In the genomic region with DNA sequence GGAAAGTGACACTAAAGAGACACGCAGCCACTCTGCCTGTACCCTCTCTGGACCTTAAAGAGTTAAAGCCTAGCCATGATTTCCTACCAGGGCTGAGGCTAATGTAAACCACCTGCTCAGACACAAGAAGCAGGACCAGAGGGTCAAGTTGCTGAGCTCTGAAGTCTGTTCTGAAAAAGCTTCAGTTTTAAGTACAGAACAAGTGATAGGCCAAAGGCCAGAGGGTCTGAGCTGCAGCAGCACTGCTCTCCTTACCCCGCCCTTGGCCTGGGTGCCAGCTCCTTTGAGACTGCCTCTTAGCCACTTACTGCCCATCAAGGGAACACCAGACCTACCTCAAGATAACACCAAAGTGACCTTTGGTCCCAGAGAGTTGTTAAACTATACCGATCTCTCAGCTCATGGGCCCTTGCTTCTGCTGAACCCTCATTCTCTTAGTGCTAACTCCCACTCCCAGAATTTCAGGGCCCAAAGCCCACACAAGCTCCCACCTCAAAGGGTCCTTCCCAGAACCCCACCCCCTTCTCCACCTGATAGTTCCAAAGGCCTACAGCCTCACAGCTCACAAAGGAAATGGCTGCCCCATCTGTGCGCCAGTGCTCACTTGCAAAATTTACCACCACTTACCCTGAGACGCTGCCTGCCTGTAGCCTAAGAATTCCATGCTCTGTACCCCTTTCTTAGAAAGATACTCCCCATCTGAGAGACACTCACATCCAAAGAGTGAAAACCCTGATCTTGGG, we compare ENCODE assay signal across 7 cellular contexts. TPM values are rescaled to one million over a fixed set of nuclear protein-coding genes. Genes with fewer than 3 reads are reported as not detected.
DNase-seq lines count a peak whose midpoint lies in the region; ATAC-seq, FAIRE-seq and TF ChIP-seq lines count a peak whose summit lies in the region.

No MANE protein-coding gene starts in this region.

- intact Hi-C loops in kidney (cut with DNase I): no loop called here

- TF ChIP-seq CTCF in kidney (IDR thresholded peaks at IDR 0.05; ENCODE audit: borderline replicate concordance, extremely low read depth, insufficient read depth): no peak

- H3K27ac ChIP-seq in angular gyrus (ENCODE audit: low read depth, low read length) (peak overlapping the region; percentile 98), kidney (ENCODE audit: low read depth in 2 of 2, low read length in 2 of 2) (peak overlapping the region; percentile 92 to 98), substantia nigra (ENCODE audit: low read depth, low read length, poor library complexity, severe bottlenecking) (peak overlapping the region; percentile 99)

- no peak for FAIRE-seq in kidney (lab: Jason Lieb, UNC)

- peaks cover 43 to 50% of the 10 kb centered on the region in 2 donors for H3K4me1 ChIP-seq in kidney (ENCODE audit: control insufficient read depth in 1 of 2, insufficient read depth in 1 of 2, low read depth in 1 of 2, low read length in 2 of 2)

- DNase-seq in HT-29 (ENCODE audit: low spot score) (peak; percentile 59), kidney (no peak), substantia nigra (lab: John Stamatoyannopoulos, UW) (peak in 10 of 49 donors; percentile 16 to 58 (median 28)), T-helper 2 cell (no peak), middle frontal gyrus (ENCODE audit: extremely low spot score, low spot score) (no peak)

- no peaks in the 10 kb centered on the region for H3K9me3 ChIP-seq in kidney (ENCODE audit: control insufficient read depth in 1 of 2, low read length in 2 of 2)

- peak overlapping the region; percentile 82 to 89 for H3K9ac ChIP-seq in kidney (ENCODE audit: low read length in 2 of 2)

- no peak for ATAC-seq in HG02763 (IDR thresholded peaks at IDR 0.05; ENCODE audit: unreplicated experiment)

- H3K4me3 ChIP-seq in kidney (ENCODE audit: low read length in 2 of 2): peak overlapping the region; percentile 64 to 74

- H3K36me3 ChIP-seq in kidney (ENCODE audit: control insufficient read depth in 1 of 2, insufficient read depth in 2 of 2, low read length in 2 of 2): peaks cover 3 to 4% of the 10 kb centered on the region in 2 donors

RNA-seq across cellular contexts. Expression of a gene that starts 40.6 kb away (rescaled TPM):
- 3.4 and 5.8 TPM in 2 replicates for total RNA-seq in HT-29 (2014; rRNA removed; shearing (Covaris generic))
- 19.5 TPM for total RNA-seq in kidney
- polyA plus RNA-seq in kidney (ENCODE audit: insufficient read depth, low read depth, low replicate concordance): 21.1 TPM

RNA-seq across cellular contexts. Expression of a gene that starts 41.1 kb away (rescaled TPM):
- total RNA-seq in HT-29 (2014; rRNA removed; shearing (Covaris generic)): 214 and 241 TPM in 2 replicates
- 198 TPM for total RNA-seq in kidney
- 85.3 TPM for polyA plus RNA-seq in kidney (ENCODE audit: insufficient read depth, low read depth, low replicate concordance)

RNA-seq across cellular contexts. Expression of a gene that starts 41.4 kb away (rescaled TPM):
- 26.4 and 33.5 TPM in 2 replicates for total RNA-seq in HT-29 (2014; rRNA removed; shearing (Covaris generic))
- total RNA-seq in kidney: 23.3 TPM
- 28.9 TPM for polyA plus RNA-seq in kidney (ENCODE audit: insufficient read depth, low read depth, low replicate concordance)
